Comparison of ENCODE assay signal across 17 cellular contexts in genomic region chr15:74573987-74574386, GRCh38. TPM values are rescaled to one million over a fixed set of nuclear protein-coding genes. Genes with fewer than 3 reads are reported as not detected.
DNase-seq lines count a peak whose midpoint lies in the region; ATAC-seq, FAIRE-seq and TF ChIP-seq lines count a peak whose summit lies in the region.
"Had no signal": no experiment of that assay in that cellular context is flagged by ENCODE, and none has a peak within 500 bp of the region (broad histone marks: within the 10 kb centered on the region; RNA-seq: fewer than 3 reads in every experiment).

No MANE protein-coding gene starts in this region.

- H3K27me3 Mint-ChIP-seq in activated naive CD4-positive, alpha-beta T cell treated with anti-CD3 and anti-CD28 coated beads, Interleukin-2, amount 10 ng/mL, durations not matched to agents 7 days and 5 days, result no peaks in the 10 kb centered on the region
- H3K27me3 Mint-ChIP-seq in progenitor cell of endocrine pancreas, result no peaks in the 10 kb centered on the region
- H3K27me3 Mint-ChIP-seq: effector memory CD8-positive, alpha-beta T cell had no signal

- peaks cover 7% of the 10 kb centered on the region for H3K4me1 Mint-ChIP-seq in activated naive CD4-positive, alpha-beta T cell treated with anti-CD3 and anti-CD28 coated beads, Interleukin-2, amount 10 ng/mL, durations not matched to agents 7 days and 5 days
- peaks cover 1% of the 10 kb centered on the region for H3K4me1 Mint-ChIP-seq in progenitor cell of endocrine pancreas (ENCODE audit: low read depth)
- H3K4me1 Mint-ChIP-seq: H9 had no signal

- ATAC-seq in HG02678 (IDR thresholded peaks at IDR 0.05; ENCODE audit: unreplicated experiment) (no peak), HG02571 (IDR thresholded peaks at IDR 0.05; ENCODE audit: unreplicated experiment) (no peak)
- ATAC-seq: effector memory CD8-positive, alpha-beta T cell had no signal

- peak overlapping the region; percentile 49 for H3K27ac Mint-ChIP-seq in activated naive CD4-positive, alpha-beta T cell treated with anti-CD3 and anti-CD28 coated beads, Interleukin-2, amount 10 ng/mL, durations not matched to agents 7 days and 5 days
- H3K27ac Mint-ChIP-seq in progenitor cell of endocrine pancreas, result peak overlapping the region; percentile 38

- DNase-seq in activated naive CD4-positive, alpha-beta T cell treated with anti-CD3 and anti-CD28 coated beads, Interleukin-2, amount 10 ng/mL, durations not matched to agents 7 days and 5 days, result no peak
- DNase-seq in activated naive CD4-positive, alpha-beta T cell (lab: John Stamatoyannopoulos, UW), result no peak
- DNase-seq in RPMI7951 (ENCODE audit: low read depth) (peak; percentile 25), dermis blood vessel endothelial cell (peak; percentile 83), progenitor cell of endocrine pancreas (ENCODE audit: low spot score, unreplicated experiment) (no peak), GM19239 (ENCODE audit: insufficient read length, low spot score) (no peak)
- DNase-seq: activated CD4-positive, alpha-beta T cell treated with anti-CD3 and anti-CD28 coated beads for 1 hour; activated effector memory CD4-positive, alpha-beta T cell treated with anti-CD3 and anti-CD28 coated beads, Interleukin-2, amount 50 U/mL, for 16 hours; Caco-2; effector memory CD8-positive, alpha-beta T cell; GF-D8; H9; NCI-H1092; NCI-H748 treated with DMSO at 0.1 percent for 48 hours; right lobe of liver had no signal

- TF ChIP-seq CTCF in progenitor cell of endocrine pancreas (IDR thresholded peaks at IDR 0.05; ENCODE audit: unreplicated experiment), result no peak

- no peak overlapping the region for H3K4me3 Mint-ChIP-seq in activated naive CD4-positive, alpha-beta T cell treated with anti-CD3 and anti-CD28 coated beads, Interleukin-2, amount 10 ng/mL, durations not matched to agents 7 days and 5 days
- no peak overlapping the region for H3K4me3 Mint-ChIP-seq in progenitor cell of endocrine pancreas (ENCODE audit: low read depth)
- H3K4me3 Mint-ChIP-seq: effector memory CD8-positive, alpha-beta T cell; H9 had no signal

- no peak for FAIRE-seq in GM19239 (lab: Jason Lieb, UNC)

- H3K36me3 Mint-ChIP-seq in activated naive CD4-positive, alpha-beta T cell treated with anti-CD3 and anti-CD28 coated beads, Interleukin-2, amount 10 ng/mL, durations not matched to agents 7 days and 5 days, result peaks cover 66% of the 10 kb centered on the region
- peaks cover 18% of the 10 kb centered on the region for H3K36me3 Mint-ChIP-seq in progenitor cell of endocrine pancreas (ENCODE audit: insufficient read depth)

- H3K9me3 Mint-ChIP-seq in activated naive CD4-positive, alpha-beta T cell treated with anti-CD3 and anti-CD28 coated beads, Interleukin-2, amount 10 ng/mL, durations not matched to agents 7 days and 5 days, result no peaks in the 10 kb centered on the region
- H3K9me3 Mint-ChIP-seq in progenitor cell of endocrine pancreas (ENCODE audit: low read depth), result no peaks in the 10 kb centered on the region
- H3K9me3 Mint-ChIP-seq: effector memory CD8-positive, alpha-beta T cell; H9 had no signal

- CTCF ChIA-PET in activated naive CD4-positive, alpha-beta T cell treated with anti-CD3 and anti-CD28 coated beads, Interleukin-2, amount 10 ng/mL, durations not matched to agents 7 days and 5 days (lab: Charles Lee), result no interaction called here

RNA-seq across cellular contexts. Expression of gene ARID3B, which starts 33.0 kb away (rescaled TPM):
- total RNA-seq in RPMI7951 (2014; rRNA removed; shearing (Covaris generic)), result 0.72 and 1.2 TPM in 2 replicates
- total RNA-seq in dermis blood vessel endothelial cell (4.6 and 6.1 TPM in 2 replicates), progenitor cell of endocrine pancreas (77.2 and 81.9 TPM in 2 replicates)

RNA-seq across cellular contexts. Expression of gene CLK3, which starts 41.6 kb away (rescaled TPM):
- 55.5 and 65.5 TPM in 2 replicates for total RNA-seq in RPMI7951 (2014; rRNA removed; shearing (Covaris generic))
- 68.3 and 81.5 TPM in 2 replicates for total RNA-seq in dermis blood vessel endothelial cell
- total RNA-seq in progenitor cell of endocrine pancreas, result 74.5 and 76.0 TPM in 2 replicates

Comparison
In these comparisons a context has a peak if more than half of its experiments do, and no peak if none do; other contexts are left out.
1. DNase-seq: peak in RPMI7951 (single experiment) and dermis blood vessel endothelial cell (single experiment); none in activated naive CD4-positive, alpha-beta T cell treated with anti-CD3 and anti-CD28 coated beads, Interleukin-2, amount 10 ng/mL, durations not matched to agents 7 days and 5 days (single experiment), activated naive CD4-positive, alpha-beta T cell (0 of 4), progenitor cell of endocrine pancreas (single experiment) and GM19239 (single experiment).
2. RNA of gene ARID3B, which starts 33.0 kb away (total RNA-seq): 77.2 to 81.9 TPM in progenitor cell of endocrine pancreas; 4.6 to 6.1 TPM in dermis blood vessel endothelial cell and 0.72 to 1.2 TPM in RPMI7951; every median in the first group is over 10 times any median in the second.